In the genomic region with DNA sequence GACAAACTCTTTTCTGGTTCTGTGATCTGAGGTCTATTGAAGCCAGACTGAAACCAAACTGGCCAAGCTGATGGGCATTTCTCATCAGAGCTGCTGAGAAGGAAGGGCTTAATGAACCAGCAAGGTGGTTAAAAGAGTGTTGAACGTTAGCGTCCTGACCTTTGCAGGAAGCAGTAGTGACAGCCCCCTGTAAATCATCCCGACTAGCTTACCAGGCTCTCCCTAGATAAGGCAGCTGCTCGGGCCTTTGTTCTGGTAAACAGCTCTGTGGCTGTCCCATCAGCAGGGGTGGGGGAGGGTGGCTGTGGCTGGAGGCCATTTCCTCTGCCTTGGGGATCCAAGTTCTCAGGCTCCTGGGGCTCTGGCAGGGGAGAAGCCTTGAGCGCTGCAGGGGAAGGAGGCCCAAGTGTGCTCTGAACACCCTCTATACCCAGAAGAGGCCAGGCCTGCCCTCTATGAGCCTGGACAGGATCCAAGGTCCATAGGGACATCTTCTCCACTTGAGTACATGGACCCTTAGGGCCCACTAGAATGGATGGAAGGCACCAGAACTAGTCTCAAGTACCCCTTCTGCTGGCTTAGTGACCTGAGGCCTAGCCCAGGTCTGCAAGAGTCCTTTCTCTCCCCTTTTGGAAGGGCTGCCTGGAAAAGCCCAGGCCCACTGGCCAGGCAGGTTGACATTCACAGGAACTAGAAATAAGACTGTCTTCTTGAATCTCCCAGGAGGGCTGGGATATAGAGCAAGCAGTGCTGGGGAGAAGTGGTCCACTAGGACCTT, we compare ENCODE assay signal across 10 cellular contexts.
DNase-seq lines count a peak whose midpoint lies in the region; ATAC-seq and TF ChIP-seq lines count a peak whose summit lies in the region.
"Had no signal": no experiment of that assay in that cellular context is flagged by ENCODE, and none has a peak within 500 bp of the region (broad histone marks: within the 10 kb centered on the region; RNA-seq: fewer than 3 reads in every experiment).

No MANE protein-coding gene starts in this region.

- peaks cover 9% of the 10 kb centered on the region for H3K4me1 ChIP-seq in GM23248 (ENCODE audit: insufficient read depth)

- no peaks in the 10 kb centered on the region for H3K9me2 ChIP-seq in GM23248 (ENCODE audit: insufficient read depth)

- no peaks in the 10 kb centered on the region for H3K9me3 ChIP-seq in GM23248 (ENCODE audit: low read depth)
- H3K9me3 ChIP-seq: gastrocnemius medialis had no signal

- H3K9ac ChIP-seq in GM23248, result no peak overlapping the region

- ATAC-seq in GM21447 (IDR thresholded peaks at IDR 0.05; ENCODE audit: unreplicated experiment), result no peak
- ATAC-seq: gastrocnemius medialis; naive thymus-derived CD8-positive, alpha-beta T cell had no signal

- H3K27ac ChIP-seq in GM23248, result no peak overlapping the region
- H3K27ac ChIP-seq: gastrocnemius medialis had no signal

- 75 to 81% methylated on average over 5 of the region's 5 CpGs for WGBS in GM23248 (ENCODE audit: low coverage in 1 of 2, low lambda C conversion rate in 2 of 2, missing lambda C conversion rate in 2 of 2), 2 experiments

- H3K79me2 ChIP-seq in GM23248 (ENCODE audit: insufficient read depth), result peaks cover 79% of the 10 kb centered on the region

- H3K36me3 ChIP-seq in GM23248 (ENCODE audit: low read depth), result peaks cover 13% of the 10 kb centered on the region
- H3K36me3 ChIP-seq: gastrocnemius medialis had no signal

- peaks cover 6% of the 10 kb centered on the region; the same call in 1 of the 2 replicates for H4K20me1 ChIP-seq in GM23248 (ENCODE audit: insufficient read depth)

- peaks cover 12% of the 10 kb centered on the region; the same call in 1 of the 2 replicates for H3F3A ChIP-seq in GM23248 (ENCODE audit: insufficient read depth)

- no peak overlapping the region for H2AFZ ChIP-seq in GM23248

- H3K4me2 ChIP-seq in GM23248 (ENCODE audit: unreplicated experiment), result no peak overlapping the region

- no peak for TF ChIP-seq CTCF in astrocyte of the spinal cord (IDR thresholded peaks at IDR 0.05; ENCODE audit: low read depth, low read length)

- no peak overlapping the region for H3K4me3 ChIP-seq in astrocyte of the spinal cord (ENCODE audit: low read depth, low read length)
- H3K4me3 ChIP-seq in GM23248, result no peak overlapping the region
- H3K4me3 ChIP-seq: gastrocnemius medialis had no signal

- in situ Hi-C loops in KBM-7 (cut with MboI; ENCODE audit: low pct_unique_long_range_greater_than_20kb, low sequenced_read_pairs), result no loop called here
- in situ Hi-C loops in astrocyte of the spinal cord (cut with HindIII; ENCODE audit: low sequenced_read_pairs), result no loop called here
- in situ Hi-C loops in GM23248 (cut with MboI), result no loop called here

- peak; percentile 74 for DNase-seq in CMK (ENCODE audit: low read depth)
- DNase-seq in KBM-7, result peak; percentile 97
- peak; percentile 38 for DNase-seq in astrocyte of the spinal cord (ENCODE audit: low read depth, low spot score)
- peak; percentile 64 for DNase-seq in mesenteric fat pad (ENCODE audit: low spot score)
- DNase-seq in NCI-H1436 treated with DMSO at 0.1 percent for 48 hours (lab: John Stamatoyannopoulos, UW), result no peak
- no peak for DNase-seq in GM23248
- DNase-seq in NCI-H526 (lab: John Stamatoyannopoulos, UW), result no peak
- DNase-seq: gastrocnemius medialis had no signal

- no peaks in the 10 kb centered on the region for H3K27me3 ChIP-seq in GM23248 (replicated peaks; ENCODE audit: insufficient read depth)
- H3K27me3 ChIP-seq: gastrocnemius medialis had no signal

Comparison
In these comparisons a context has a peak if more than half of its experiments do, and no peak if none do; other contexts are left out.
1. DNase-seq: peak in CMK (single experiment), KBM-7 (single experiment), astrocyte of the spinal cord (single experiment) and mesenteric fat pad (single experiment); none in NCI-H1436 treated with DMSO at 0.1 percent for 48 hours (single experiment), GM23248 (single experiment) and NCI-H526 (0 of 2).